1 cellular context compared by ENCODE assay signal in the genomic region with DNA sequence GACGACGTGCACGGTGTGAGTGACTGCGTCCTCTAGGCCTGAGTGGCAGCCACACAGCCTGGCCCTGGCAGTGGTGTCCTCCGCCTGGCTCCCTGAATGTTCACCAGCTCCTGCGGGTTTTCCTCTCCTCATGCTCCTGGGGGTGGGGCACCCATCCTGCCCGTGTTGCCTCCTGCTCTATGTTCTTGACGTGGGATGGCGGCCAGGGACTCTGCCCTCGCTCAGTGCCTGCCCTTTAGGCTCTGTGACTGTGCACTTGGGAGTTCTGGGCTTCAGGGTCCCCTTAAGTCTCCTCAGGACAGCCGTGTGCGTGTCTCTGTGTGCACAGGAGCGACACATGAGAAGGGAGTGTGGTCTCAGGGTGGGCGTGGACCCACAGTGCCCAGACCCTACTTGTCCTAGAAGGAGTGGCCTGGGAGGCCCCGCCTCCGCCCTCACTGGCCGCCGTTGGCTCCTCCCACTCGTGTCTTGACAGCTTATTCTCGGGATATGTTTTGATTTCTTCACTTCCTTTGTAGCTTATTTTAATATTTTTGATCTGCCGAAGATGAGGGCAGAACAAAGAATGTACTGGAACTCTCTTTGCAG.
TF ChIP-seq lines count a peak whose summit lies in the region.

No MANE protein-coding gene starts in this region.

TF ChIP-seq in H1, 55 proteins besides CTCF, POLR2A, EP300 and RAD21:
- no peak for TF ChIP-seq KDM5A (IDR thresholded peaks at IDR 0.05; ENCODE audit: low read length)
- TF ChIP-seq POU5F1 (IDR thresholded peaks at IDR 0.05; ENCODE audit: low read depth, low read length), result no peak
- TF ChIP-seq SIRT6 (IDR thresholded peaks at IDR 0.05; ENCODE audit: low read length), result no peak
- no peak for TF ChIP-seq CEBPB (IDR thresholded peaks at IDR 0.05; ENCODE audit: low read depth, low read length)
- TF ChIP-seq TBP (IDR thresholded peaks at IDR 0.05; ENCODE audit: low read depth, low read length), result no peak
- no peak for TF ChIP-seq TEAD4 (IDR thresholded peaks at IDR 0.05; ENCODE audit: low read depth, low read length)
- TF ChIP-seq, protein P1, sequence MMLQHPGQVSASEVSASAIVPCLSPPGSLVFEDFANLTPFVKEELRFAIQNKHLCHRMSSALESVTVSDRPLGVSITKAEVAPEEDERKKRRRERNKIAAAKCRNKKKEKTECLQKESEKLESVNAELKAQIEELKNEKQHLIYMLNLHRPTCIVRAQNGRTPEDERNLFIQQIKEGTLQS (IDR thresholded peaks at IDR 0.05; ENCODE audit: insufficient read depth, low read depth, low read length), result no peak
- TF ChIP-seq POLR2AphosphoS5 (IDR thresholded peaks at IDR 0.05; ENCODE audit: low read depth, low read length), result no peak
- TF ChIP-seq SAP30 (IDR thresholded peaks at IDR 0.05; ENCODE audit: insufficient read depth, insufficient replicate concordance, low read length), result no peak
- TF ChIP-seq, protein P2, sequence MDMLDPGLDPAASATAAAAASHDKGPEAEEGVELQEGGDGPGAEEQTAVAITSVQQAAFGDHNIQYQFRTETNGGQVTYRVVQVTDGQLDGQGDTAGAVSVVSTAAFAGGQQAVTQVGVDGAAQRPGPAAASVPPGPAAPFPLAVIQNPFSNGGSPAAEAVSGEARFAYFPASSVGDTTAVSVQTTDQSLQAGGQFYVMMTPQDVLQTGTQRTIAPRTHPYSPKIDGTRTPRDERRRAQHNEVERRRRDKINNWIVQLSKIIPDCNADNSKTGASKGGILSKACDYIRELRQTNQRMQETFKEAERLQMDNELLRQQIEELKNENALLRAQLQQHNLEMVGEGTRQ (IDR thresholded peaks at IDR 0.05; ENCODE audit: low read length), result no peak
- TF ChIP-seq HDAC6 (IDR thresholded peaks at IDR 0.05; ENCODE audit: low read depth, low read length), result no peak
